8 cellular contexts compared by ENCODE assay signal in the genomic region with DNA sequence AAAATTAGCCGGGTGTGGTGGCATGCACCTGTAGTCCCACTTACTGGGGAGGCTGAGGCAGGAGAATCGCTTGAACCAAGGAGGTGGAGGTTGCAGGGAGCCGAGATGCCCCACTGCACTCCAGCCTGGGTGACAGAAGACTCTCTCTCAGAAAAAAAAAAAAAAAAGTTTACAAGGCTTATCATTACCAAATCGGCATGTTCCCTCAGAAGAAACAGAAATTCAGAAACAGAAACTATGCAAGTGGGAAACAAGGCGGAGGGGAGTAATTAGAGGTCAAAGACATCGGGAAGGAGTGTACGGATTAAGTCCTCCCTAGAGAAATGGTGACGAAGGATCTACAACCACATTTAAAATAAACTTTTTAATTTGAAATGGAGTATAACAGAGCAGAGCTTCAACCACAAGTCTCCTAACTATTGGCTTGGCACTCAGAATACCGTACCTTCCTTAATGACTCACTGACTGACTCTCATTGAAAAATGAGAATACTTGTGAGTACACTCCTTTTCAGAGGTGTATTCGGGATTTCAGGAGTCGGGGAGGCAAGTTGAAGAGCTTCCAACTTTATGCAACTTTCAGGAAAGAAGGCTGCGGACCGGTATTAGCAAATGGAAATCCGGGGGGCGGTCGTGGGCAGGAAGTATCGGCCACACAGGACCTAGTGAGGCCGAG. TPM values are rescaled to one million over a fixed set of nuclear protein-coding genes. Genes with fewer than 3 reads are reported as not detected.
DNase-seq lines count a peak whose midpoint lies in the region; ATAC-seq, FAIRE-seq and TF ChIP-seq lines count a peak whose summit lies in the region.

No MANE protein-coding gene starts in this region.

- H3K36me3 ChIP-seq in keratinocyte (ENCODE audit: control insufficient read depth in 2 of 2, extremely low read depth in 1 of 2, insufficient read depth in 2 of 2, low read length in 2 of 2) = peaks cover 0 to 3% of the 10 kb centered on the region in 2 experiments

- TF ChIP-seq CTCF in AG09309 (IDR thresholded peaks at IDR 0.05; ENCODE audit: control insufficient read depth, insufficient read depth, low read depth, low read length, missing control alignments) (no peak), keratinocyte (optimal IDR thresholded peaks at IDR 0.05 in 1 of 3, IDR thresholded peaks at IDR 0.05 in 1 of 3, conservative IDR thresholded peaks at IDR 0.05 in 1 of 3; ENCODE audit: extremely low read depth in 1 of 3, insufficient read depth in 2 of 3, low read length in 3 of 3) (no peak)

- peaks cover 4% of the 10 kb centered on the region in 2 donors for H3K36me3 Mint-ChIP-seq in stimulated activated naive B cell treated with anti-CD40 and anti-IgM and Interleukin-4, amounts not matched to agents 10 μg/mL and 1 μg/mL and 100 μg/mL, for 72 hours

- H2AFZ ChIP-seq in keratinocyte (ENCODE audit: control insufficient read depth, low read length) = peak overlapping the region; percentile 78

- no peak for FAIRE-seq in keratinocyte (lab: Jason Lieb, UNC)

- peak overlapping the region; percentile 95 for H3K9ac ChIP-seq in keratinocyte (ENCODE audit: control insufficient read depth, extremely low read depth, insufficient read depth, low read length)

- H3K27ac Mint-ChIP-seq in stimulated activated naive B cell treated with anti-CD40 and anti-IgM and Interleukin-4, amounts not matched to agents 10 μg/mL and 1 μg/mL and 100 μg/mL, for 72 hours = peak overlapping the region; percentile 95

- H3K4me1 Mint-ChIP-seq in stimulated activated naive B cell treated with anti-CD40 and anti-IgM and Interleukin-4, amounts not matched to agents 10 μg/mL and 1 μg/mL and 100 μg/mL, for 72 hours = peaks cover 0 to 20% of the 10 kb centered on the region in 2 donors

- peak overlapping the region; percentile 90 to 93 for H3K4me3 Mint-ChIP-seq in stimulated activated naive B cell treated with anti-CD40 and anti-IgM and Interleukin-4, amounts not matched to agents 10 μg/mL and 1 μg/mL and 100 μg/mL, for 72 hours

- H3K27ac ChIP-seq in keratinocyte (ENCODE audit: control insufficient read depth, insufficient read depth, low read length) = peak overlapping the region; percentile 89

- dilution Hi-C loops in keratinocyte (cut with MboI; ENCODE audit: extremely low pct_ligation_motif_present, low sequenced_read_pairs) = no loop called here

- peak overlapping the region; percentile 77 for H3K4me3 ChIP-seq in AG09309 (ENCODE audit: control insufficient read depth, low read depth, low read length)
- H3K4me3 ChIP-seq in keratinocyte (ENCODE audit: control insufficient read depth in 2 of 3, extremely low read depth in 1 of 3, insufficient read depth in 2 of 3, low read depth in 1 of 3, low read length in 3 of 3) = peak overlapping the region; percentile 80 to 85 (median 83)

- no peaks in the 10 kb centered on the region for H3K27me3 ChIP-seq in keratinocyte (ENCODE audit: control insufficient read depth, extremely low read depth, insufficient read depth, low read length)

- H3K9me3 ChIP-seq in keratinocyte (ENCODE audit: control insufficient read depth, low read depth, low read length) = no peaks in the 10 kb centered on the region

- H3K27me3 Mint-ChIP-seq in stimulated activated naive B cell treated with anti-CD40 and anti-IgM and Interleukin-4, amounts not matched to agents 10 μg/mL and 1 μg/mL and 100 μg/mL, for 72 hours = no peaks in the 10 kb centered on the region

- no peaks in the 10 kb centered on the region for H3K9me3 Mint-ChIP-seq in stimulated activated naive B cell treated with anti-CD40 and anti-IgM and Interleukin-4, amounts not matched to agents 10 μg/mL and 1 μg/mL and 100 μg/mL, for 72 hours

- no peaks in the 10 kb centered on the region for H3K79me2 ChIP-seq in keratinocyte (ENCODE audit: control insufficient read depth, insufficient read depth, low read length)

- no peaks in the 10 kb centered on the region for H3K9me1 ChIP-seq in keratinocyte (ENCODE audit: control insufficient read depth, extremely low read depth, insufficient read depth, low read length)

- H4K20me1 ChIP-seq in keratinocyte (ENCODE audit: control insufficient read depth, extremely low read depth, insufficient read depth, low read length) = no peaks in the 10 kb centered on the region

- H3K4me1 ChIP-seq in keratinocyte (ENCODE audit: control insufficient read depth, extremely low read depth, insufficient read depth, low read length) = peaks cover 9% of the 10 kb centered on the region

- H3K4me2 ChIP-seq in keratinocyte (ENCODE audit: control insufficient read depth, extremely low read depth, insufficient read depth, low read depth, low read length) = peak overlapping the region; percentile 74

- peak; percentile 11 for ATAC-seq in GM18907 (IDR thresholded peaks at IDR 0.05; ENCODE audit: unreplicated experiment)
- ATAC-seq in stimulated activated naive B cell treated with anti-CD40 and anti-IgM and Interleukin-4, amounts not matched to agents 10 μg/mL and 1 μg/mL and 100 μg/mL, for 72 hours (replicated peaks) = peak; percentile 15 to 31

- DNase-seq in AG09309 (ENCODE audit: low read depth) (peak; percentile 32), MV-4-11 (lab: John Stamatoyannopoulos, UW) (peak; percentile 60), brain pericyte (ENCODE audit: low read depth, low spot score) (peak; percentile 10), keratinocyte (ENCODE audit: low read depth, low spot score) (peak; percentile 32), NCI-H2029 treated with DMSO at 0.1 percent for 48 hours (lab: John Stamatoyannopoulos, UW) (no peak), NCI-H2227 (lab: John Stamatoyannopoulos, UW; ENCODE audit: unreplicated experiment) (no peak)
- no peak for DNase-seq in stimulated activated naive B cell treated with anti-CD40 and anti-IgM and Interleukin-4, amounts not matched to agents 10 μg/mL and 1 μg/mL and 100 μg/mL, for 72 hours

RNA-seq across cellular contexts. Expression of a gene that starts 0.9 kb away (rescaled TPM):
- 8.7 to 10.5 TPM (median 10.4 TPM) in 3 replicates for polyA plus RNA-seq in keratinocyte
- polyA plus RNA-seq in keratinocyte (2011; ENCODE audit: low read depth) = 4.4 TPM
- 8.7 and 14.3 TPM in 2 replicates for polyA plus RNA-seq in keratinocyte (2011; cell fraction: cytosol; rRNA removed)
- polyA plus RNA-seq in keratinocyte (2011; cell fraction: nucleus; rRNA removed) = 15.5 and 16.9 TPM in 2 replicates
- 6.0 and 7.9 TPM in 2 replicates for polyA plus RNA-seq in keratinocyte (2012; ENCODE audit: low replicate concordance)
- 5.6 to 13.6 TPM (median 8.6 TPM) in 3 replicates for polyA minus RNA-seq in keratinocyte
- polyA minus RNA-seq in keratinocyte (2011; cell fraction: cytosol; rRNA and poly(A)+ RNA removed) = 9.0 TPM
- 7.9 and 12.8 TPM in 2 replicates for polyA minus RNA-seq in keratinocyte (2011; cell fraction: nucleus; rRNA and poly(A)+ RNA removed)

RNA-seq across cellular contexts. Expression of a gene that starts 1.0 kb away (rescaled TPM):
- polyA plus RNA-seq in keratinocyte = 1.9 to 3.0 TPM (median 2.7 TPM) in 3 replicates
- polyA plus RNA-seq in keratinocyte (2011; ENCODE audit: low read depth) = 3.2 TPM
- polyA plus RNA-seq in keratinocyte (2011; cell fraction: cytosol; rRNA removed) = 2.1 and 2.8 TPM in 2 replicates
- 3.2 and 3.6 TPM in 2 replicates for polyA plus RNA-seq in keratinocyte (2011; cell fraction: nucleus; rRNA removed)
- polyA plus RNA-seq in keratinocyte (2012; ENCODE audit: low replicate concordance) = 1.3 and 3.4 TPM in 2 replicates
- polyA minus RNA-seq in keratinocyte = 0.26 to 1.4 TPM in 2 of 3 replicates, not detected in the other
- polyA minus RNA-seq in keratinocyte (2011; cell fraction: cytosol; rRNA and poly(A)+ RNA removed) = 4.0 TPM
- 1.3 and 1.9 TPM in 2 replicates for polyA minus RNA-seq in keratinocyte (2011; cell fraction: nucleus; rRNA and poly(A)+ RNA removed)

Comparison
In these comparisons a context has a peak if more than half of its experiments do, and no peak if none do; other contexts are left out.
1. DNase-seq: peak in AG09309 (single experiment), MV-4-11 (single experiment), brain pericyte (single experiment) and keratinocyte (single experiment); none in stimulated activated naive B cell treated with anti-CD40 and anti-IgM and Interleukin-4, amounts not matched to agents 10 μg/mL and 1 μg/mL and 100 μg/mL, for 72 hours (single experiment), NCI-H2029 treated with DMSO at 0.1 percent for 48 hours (single experiment) and NCI-H2227 (single experiment).